Comparison of ENCODE assay signal across 1 cellular context in the genomic region with DNA sequence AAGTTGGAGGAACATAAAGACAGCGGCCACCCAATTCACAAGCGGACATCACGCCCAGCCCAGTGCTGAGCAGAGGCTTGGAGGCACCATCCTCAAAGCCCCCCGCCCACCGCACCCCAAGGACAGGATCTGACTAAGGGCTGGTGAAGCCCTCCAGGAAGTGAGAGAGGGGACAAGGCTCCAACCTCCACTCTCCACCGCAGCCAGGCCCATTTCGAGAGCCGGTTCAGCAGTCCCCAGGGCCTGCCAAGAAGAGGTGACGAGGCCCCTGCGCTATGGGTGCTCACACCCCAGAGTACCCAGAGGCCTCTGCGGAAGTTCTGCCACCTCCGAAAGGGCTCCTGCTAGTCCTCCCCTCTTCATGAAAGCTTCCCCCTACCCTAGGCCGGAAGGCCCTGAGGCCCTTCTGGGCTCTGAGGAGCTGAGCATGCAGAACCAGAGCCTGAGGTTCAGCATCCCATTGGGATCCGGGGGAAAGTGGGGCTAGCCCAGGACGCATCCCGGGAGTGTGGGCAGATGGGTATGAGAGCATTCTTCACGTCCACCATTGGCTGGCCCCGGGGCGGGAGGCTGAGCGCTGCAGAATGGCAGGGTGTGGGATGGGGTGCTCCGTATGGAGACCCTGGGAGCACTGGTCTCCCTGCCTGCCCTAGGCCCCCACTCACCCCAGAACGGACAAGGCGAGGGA.
TF ChIP-seq lines count a peak whose summit lies in the region.

No MANE protein-coding gene starts in this region.

TF ChIP-seq in SK-N-SH treated with all-trans-retinoic acid at 6 μM for 48 hours, 23 proteins besides CTCF, POLR2A, EP300 and RAD21 (continued from another document):
- TF ChIP-seq, protein P1, sequence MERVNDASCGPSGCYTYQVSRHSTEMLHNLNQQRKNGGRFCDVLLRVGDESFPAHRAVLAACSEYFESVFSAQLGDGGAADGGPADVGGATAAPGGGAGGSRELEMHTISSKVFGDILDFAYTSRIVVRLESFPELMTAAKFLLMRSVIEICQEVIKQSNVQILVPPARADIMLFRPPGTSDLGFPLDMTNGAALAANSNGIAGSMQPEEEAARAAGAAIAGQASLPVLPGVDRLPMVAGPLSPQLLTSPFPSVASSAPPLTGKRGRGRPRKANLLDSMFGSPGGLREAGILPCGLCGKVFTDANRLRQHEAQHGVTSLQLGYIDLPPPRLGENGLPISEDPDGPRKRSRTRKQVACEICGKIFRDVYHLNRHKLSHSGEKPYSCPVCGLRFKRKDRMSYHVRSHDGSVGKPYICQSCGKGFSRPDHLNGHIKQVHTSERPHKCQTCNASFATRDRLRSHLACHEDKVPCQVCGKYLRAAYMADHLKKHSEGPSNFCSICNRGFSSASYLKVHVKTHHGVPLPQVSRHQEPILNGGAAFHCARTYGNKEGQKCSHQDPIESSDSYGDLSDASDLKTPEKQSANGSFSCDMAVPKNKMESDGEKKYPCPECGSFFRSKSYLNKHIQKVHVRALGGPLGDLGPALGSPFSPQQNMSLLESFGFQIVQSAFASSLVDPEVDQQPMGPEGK (CRISPR knock-in tag; IDR thresholded peaks at IDR 0.05; ENCODE audit: borderline replicate concordance), result no peak
- no peak for TF ChIP-seq ZNF70 (CRISPR knock-in tag; IDR thresholded peaks at IDR 0.05)
- TF ChIP-seq ZFP3 (CRISPR knock-in tag; IDR thresholded peaks at IDR 0.05), result no peak
- no peak for TF ChIP-seq CSDC2 (CRISPR knock-in tag; IDR thresholded peaks at IDR 0.05)
- TF ChIP-seq, protein P2, sequence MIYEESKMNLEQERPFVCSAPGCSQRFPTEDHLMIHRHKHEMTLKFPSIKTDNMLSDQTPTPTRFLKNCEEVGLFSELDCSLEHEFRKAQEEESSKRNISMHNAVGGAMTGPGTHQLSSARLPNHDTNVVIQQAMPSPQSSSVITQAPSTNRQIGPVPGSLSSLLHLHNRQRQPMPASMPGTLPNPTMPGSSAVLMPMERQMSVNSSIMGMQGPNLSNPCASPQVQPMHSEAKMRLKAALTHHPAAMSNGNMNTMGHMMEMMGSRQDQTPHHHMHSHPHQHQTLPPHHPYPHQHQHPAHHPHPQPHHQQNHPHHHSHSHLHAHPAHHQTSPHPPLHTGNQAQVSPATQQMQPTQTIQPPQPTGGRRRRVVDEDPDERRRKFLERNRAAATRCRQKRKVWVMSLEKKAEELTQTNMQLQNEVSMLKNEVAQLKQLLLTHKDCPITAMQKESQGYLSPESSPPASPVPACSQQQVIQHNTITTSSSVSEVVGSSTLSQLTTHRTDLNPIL (CRISPR knock-in tag; IDR thresholded peaks at IDR 0.05; ENCODE audit: low read depth), result no peak
- no peak for TF ChIP-seq OSR1 (CRISPR knock-in tag; IDR thresholded peaks at IDR 0.05)
- TF ChIP-seq, protein P3, sequence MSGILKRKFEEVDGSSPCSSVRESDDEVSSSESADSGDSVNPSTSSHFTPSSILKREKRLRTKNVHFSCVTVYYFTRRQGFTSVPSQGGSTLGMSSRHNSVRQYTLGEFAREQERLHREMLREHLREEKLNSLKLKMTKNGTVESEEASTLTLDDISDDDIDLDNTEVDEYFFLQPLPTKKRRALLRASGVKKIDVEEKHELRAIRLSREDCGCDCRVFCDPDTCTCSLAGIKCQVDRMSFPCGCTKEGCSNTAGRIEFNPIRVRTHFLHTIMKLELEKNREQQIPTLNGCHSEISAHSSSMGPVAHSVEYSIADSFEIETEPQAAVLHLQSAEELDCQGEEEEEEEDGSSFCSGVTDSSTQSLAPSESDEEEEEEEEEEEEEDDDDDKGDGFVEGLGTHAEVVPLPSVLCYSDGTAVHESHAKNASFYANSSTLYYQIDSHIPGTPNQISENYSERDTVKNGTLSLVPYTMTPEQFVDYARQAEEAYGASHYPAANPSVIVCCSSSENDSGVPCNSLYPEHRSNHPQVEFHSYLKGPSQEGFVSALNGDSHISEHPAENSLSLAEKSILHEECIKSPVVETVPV (CRISPR knock-in tag; IDR thresholded peaks at IDR 0.05), result no peak
- TF ChIP-seq, protein P4, sequence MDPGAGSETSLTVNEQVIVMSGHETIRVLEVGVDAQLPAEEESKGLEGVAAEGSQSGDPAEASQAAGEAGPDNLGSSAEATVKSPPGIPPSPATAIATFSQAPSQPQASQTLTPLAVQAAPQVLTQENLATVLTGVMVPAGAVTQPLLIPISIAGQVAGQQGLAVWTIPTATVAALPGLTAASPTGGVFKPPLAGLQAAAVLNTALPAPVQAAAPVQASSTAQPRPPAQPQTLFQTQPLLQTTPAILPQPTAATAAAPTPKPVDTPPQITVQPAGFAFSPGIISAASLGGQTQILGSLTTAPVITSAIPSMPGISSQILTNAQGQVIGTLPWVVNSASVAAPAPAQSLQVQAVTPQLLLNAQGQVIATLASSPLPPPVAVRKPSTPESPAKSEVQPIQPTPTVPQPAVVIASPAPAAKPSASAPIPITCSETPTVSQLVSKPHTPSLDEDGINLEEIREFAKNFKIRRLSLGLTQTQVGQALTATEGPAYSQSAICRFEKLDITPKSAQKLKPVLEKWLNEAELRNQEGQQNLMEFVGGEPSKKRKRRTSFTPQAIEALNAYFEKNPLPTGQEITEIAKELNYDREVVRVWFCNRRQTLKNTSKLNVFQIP (CRISPR knock-in tag; IDR thresholded peaks at IDR 0.05; ENCODE audit: borderline replicate concordance, low read depth), result no peak
